ENCODE assay signal across 1 cellular context in genomic region chr17:58322581-58323419, GRCh38.
TF ChIP-seq lines count a peak whose summit lies in the region.

No MANE protein-coding gene starts in this region.

TF ChIP-seq in H1, 55 proteins besides CTCF, POLR2A, EP300 and RAD21:
- TF ChIP-seq TAF7 (optimal IDR thresholded peaks at IDR 0.05; ENCODE audit: borderline replicate concordance, low read depth, low read length) = no peak
- no peak for TF ChIP-seq MAX (IDR thresholded peaks at IDR 0.05)
- TF ChIP-seq NANOG (IDR thresholded peaks at IDR 0.05; ENCODE audit: insufficient read depth, low read depth, low read length, poor library complexity, severe bottlenecking) = no peak
- TF ChIP-seq ATF3 (IDR thresholded peaks at IDR 0.05; ENCODE audit: insufficient read depth, low read depth, low read length) = no peak
- no peak for TF ChIP-seq JUND (IDR thresholded peaks at IDR 0.05; ENCODE audit: low read length)
- TF ChIP-seq KDM4A (IDR thresholded peaks at IDR 0.05; ENCODE audit: low read depth, low read length, severe bottlenecking) = no peak
